1 cellular context compared by ENCODE assay signal in the genomic region with DNA sequence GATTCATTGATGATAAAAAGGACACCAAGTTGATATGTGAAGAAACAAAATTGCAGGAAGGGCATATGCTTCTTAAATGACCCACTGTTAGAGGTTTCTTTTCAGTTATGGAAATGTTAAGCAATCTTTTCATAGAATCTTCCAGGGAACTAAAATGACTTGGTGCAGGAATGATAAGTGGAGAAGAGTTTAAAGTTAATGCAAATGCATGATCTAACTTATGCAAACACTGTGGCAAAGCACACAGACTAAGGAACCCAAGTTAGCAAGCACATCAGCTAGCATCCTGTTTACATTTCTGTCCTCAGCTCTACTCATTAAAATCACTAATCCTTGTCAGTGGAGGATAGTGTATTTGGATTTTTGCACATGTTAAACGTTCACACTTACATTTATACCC.
TF ChIP-seq lines count a peak whose summit lies in the region.

No MANE protein-coding gene starts in this region.

TF ChIP-seq in IMR-90, 13 proteins besides CTCF, POLR2A, EP300 and RAD21:
- TF ChIP-seq CEBPB (IDR thresholded peaks at IDR 0.05; ENCODE audit: low read depth, low read length), result peak; percentile 63
- no peak for TF ChIP-seq NFE2L2 (IDR thresholded peaks at IDR 0.05; ENCODE audit: low read depth, low read length)
